2 cellular contexts compared by ENCODE assay signal in genomic region chr9:127979333-127980055, GRCh38.
A peak's percentile ranks its signal among the peaks of the same experiment; 100 is the strongest.
TF ChIP-seq lines count a peak whose summit lies in the region.

No MANE protein-coding gene starts in this region.

TF ChIP-seq in K562, 482 proteins besides CTCF, POLR2A, EP300 and RAD21 (continues in another document):
- TF ChIP-seq ZNF511 (CRISPR knock-in tag; IDR thresholded peaks at IDR 0.05) = peak; percentile 72; the same call in 1 of the 2 replicates
- TF ChIP-seq ZBTB12 (CRISPR knock-in tag; IDR thresholded peaks at IDR 0.05) = no peak
- TF ChIP-seq CREB1 (IDR thresholded peaks at IDR 0.05) = no peak
- 0 out of 2 replicates have a peak, but pooled peaks have one; percentile 35 for TF ChIP-seq CREB1 (CRISPR knock-in tag; IDR thresholded peaks at IDR 0.05)
- peak; percentile 51 for TF ChIP-seq SMAD1 (IDR thresholded peaks at IDR 0.05; ENCODE audit: low read depth, low read length, partially characterized antibody)
- no peak for TF ChIP-seq HSF4 (CRISPR knock-in tag; IDR thresholded peaks at IDR 0.05; ENCODE audit: borderline replicate concordance)
- 0 out of 2 replicates have a peak, but pooled peaks have one; percentile 9 for TF ChIP-seq SMARCE1 (IDR thresholded peaks at IDR 0.05)
- peak; percentile 53 for TF ChIP-seq SAP30 (IDR thresholded peaks at IDR 0.05; ENCODE audit: borderline replicate concordance, insufficient read depth, low read depth, low read length, poor library complexity, severe bottlenecking)
- TF ChIP-seq SETDB1 (IDR thresholded peaks at IDR 0.05; ENCODE audit: low read length) = peak; percentile 39
- 0 out of 2 replicates have a peak, but pooled peaks have one; percentile 34 for TF ChIP-seq CEBPG (CRISPR knock-in tag; IDR thresholded peaks at IDR 0.05)
- no peak for TF ChIP-seq CEBPG (tag; conservative IDR thresholded peaks at IDR 0.05 in 1 of 2, IDR thresholded peaks at IDR 0.05 in 1 of 2)
- no peak for TF ChIP-seq ZNF395 (CRISPR knock-in tag; IDR thresholded peaks at IDR 0.05)
- peak; percentile 23; the same call in 1 of the 2 replicates for TF ChIP-seq KLF13 (tag; IDR thresholded peaks at IDR 0.05; ENCODE audit: borderline replicate concordance, low read depth)
- peak; percentile 83 for TF ChIP-seq ZFX (CRISPR knock-in tag; IDR thresholded peaks at IDR 0.05)
- TF ChIP-seq ZNF740 (CRISPR knock-in tag; IDR thresholded peaks at IDR 0.05) = 0 out of 2 replicates have a peak, but pooled peaks have one; percentile 15
- TF ChIP-seq ZNF740 (tag; IDR thresholded peaks at IDR 0.05) = no peak
- peak; percentile 47 for TF ChIP-seq KDM5B (IDR thresholded peaks at IDR 0.05; ENCODE audit: insufficient replicate concordance, low read depth, low read length)
- peak; percentile 48; the same call in 1 of the 2 replicates for TF ChIP-seq PKNOX1 (IDR thresholded peaks at IDR 0.05)
- TF ChIP-seq NRF1 (conservative IDR thresholded peaks at IDR 0.05 in 1 of 2, IDR thresholded peaks at IDR 0.05 in 1 of 2) = 0 out of 4 replicates have a peak, but pooled peaks of 1 of the 2 experiments have one; percentile 20
- TF ChIP-seq MAZ (CRISPR knock-in tag; conservative IDR thresholded peaks at IDR 0.05 in 1 of 2, IDR thresholded peaks at IDR 0.05 in 1 of 2) = peak in 1 of 2 experiments; percentile 12; a peak in 3 of 4 replicates
- TF ChIP-seq RUNX1 (IDR thresholded peaks at IDR 0.05; ENCODE audit: low read depth) = 0 out of 2 replicates have a peak, but pooled peaks have one; percentile 31
- TF ChIP-seq SMAD4 (CRISPR knock-in tag; conservative IDR thresholded peaks at IDR 0.05) = peak; percentile 53
- peak; percentile 32; the same call in 1 of the 2 replicates for TF ChIP-seq CEBPB (tag; IDR thresholded peaks at IDR 0.05)
- TF ChIP-seq ATF1 (CRISPR knock-in tag; IDR thresholded peaks at IDR 0.05) = no peak
- TF ChIP-seq ATF1 (tag; IDR thresholded peaks at IDR 0.05) = 0 out of 2 replicates have a peak, but pooled peaks have one; percentile 23
- TF ChIP-seq SP2 (IDR thresholded peaks at IDR 0.05; ENCODE audit: extremely low read depth, low read depth, low read length, poor library complexity, severe bottlenecking) = no peak
- no peak for TF ChIP-seq NCOR1 (IDR thresholded peaks at IDR 0.05)

TF ChIP-seq in HEK293T, 16 proteins besides CTCF, POLR2A, EP300 and RAD21:
- TF ChIP-seq BHLHE40 (IDR thresholded peaks at IDR 0.05; ENCODE audit: borderline replicate concordance) (no peak), ARNT (IDR thresholded peaks at IDR 0.05) (no peak), CTBP1 (IDR thresholded peaks at IDR 0.05; ENCODE audit: borderline replicate concordance) (no peak), LEF1 (IDR thresholded peaks at IDR 0.05; ENCODE audit: borderline replicate concordance) (no peak), PKNOX1 (IDR thresholded peaks at IDR 0.05) (no peak), SUZ12 (IDR thresholded peaks at IDR 0.05) (no peak), FOXA1 (IDR thresholded peaks at IDR 0.05) (no peak), FOXK2 (IDR thresholded peaks at IDR 0.05) (no peak), TARDBP (IDR thresholded peaks at IDR 0.05) (no peak), HDGF (IDR thresholded peaks at IDR 0.05; ENCODE audit: borderline replicate concordance) (no peak), NFRKB (IDR thresholded peaks at IDR 0.05) (no peak), ELF4 (IDR thresholded peaks at IDR 0.05) (no peak), SP1 (IDR thresholded peaks at IDR 0.05) (no peak)
